In genomic region chr4:145097331-145097820, GRCh38 we compare ENCODE assay signal across 8 cellular contexts. TPM values are rescaled to one million over a fixed set of nuclear protein-coding genes. Genes with fewer than 3 reads are reported as not detected.
DNase-seq lines count a peak whose midpoint lies in the region; ATAC-seq, FAIRE-seq and TF ChIP-seq lines count a peak whose summit lies in the region.

No MANE protein-coding gene starts in this region.

- H3K4me1 ChIP-seq in K562 (replicated peaks in 1 of 2; ENCODE audit: control insufficient read depth in 2 of 2, insufficient read depth in 2 of 2, low read length in 2 of 2) (peaks cover 9 to 19% of the 10 kb centered on the region in 2 experiments; a peak in 3 of 5 replicates), lung (ENCODE audit: control insufficient read depth in 2 of 2, insufficient read depth in 2 of 2, low read length in 2 of 2) (peaks cover 2 to 23% of the 10 kb centered on the region in 2 donors)

- no peak for TF ChIP-seq CTCF in K562 (IDR thresholded peaks at IDR 0.05 in 2 of 3, conservative IDR thresholded peaks at IDR 0.05 in 1 of 3; ENCODE audit: insufficient read depth in 2 of 3, low read depth in 1 of 3, low read length in 3 of 3)
- no peak for TF ChIP-seq CTCF in lung (IDR thresholded peaks at IDR 0.05; ENCODE audit: control extremely low read depth, extremely low read depth)

- ATAC-seq in HG03280 (IDR thresholded peaks at IDR 0.05; ENCODE audit: unreplicated experiment), result peak; percentile 4
- no peak for ATAC-seq in K562
- no peak for ATAC-seq in lung (ENCODE audit: insufficient read depth, low FRiP score)

- POLR2A ChIA-PET in K562 (lab: Yijun Ruan, JAX), result interaction anchor here (0.6 to 2.2 kb wide), 8 partner anchors 11 to 607 kb away, joined by 3 to 10 read pairs (median 3); no protein-coding TSS in a partner anchor

- intact Hi-C loops in K562 (cut with micrococcal nuclease), result no loop called here

- H3K27me3 ChIP-seq in K562 (ENCODE audit: control insufficient read depth in 2 of 2, insufficient read depth in 2 of 2, low read length in 2 of 2), result no peaks in the 10 kb centered on the region
- H3K27me3 ChIP-seq in lung (ENCODE audit: control insufficient read depth, insufficient read depth), result no peaks in the 10 kb centered on the region

- CTCF ChIA-PET in K562 (lab: Yijun Ruan, JAX; ENCODE audit: low intra/inter-chr PET ratio), result no interaction called here

- no peak for TF ChIP-seq POLR2A in K562 (conservative IDR thresholded peaks at IDR 0.05)

- no peak for FAIRE-seq in K562 (lab: Jason Lieb, UNC)

- H3K4me3 ChIP-seq in K562, result peak overlapping the region; percentile 90
- peak overlapping the region; percentile 87 for H3K4me3 ChIP-seq in lung

- peaks cover 100% of the 10 kb centered on the region for H3K79me2 ChIP-seq in K562 (ENCODE audit: control insufficient read depth, insufficient read depth, low read length)

- peaks cover 64% of the 10 kb centered on the region for H3K36me3 ChIP-seq in K562 (ENCODE audit: control insufficient read depth, insufficient read depth, low read length)
- peaks cover 7 to 14% of the 10 kb centered on the region in 2 donors for H3K36me3 ChIP-seq in lung (ENCODE audit: control insufficient read depth in 2 of 2, insufficient read depth in 2 of 2, low read length in 2 of 2)

- H4K20me1 ChIP-seq in K562 (replicated peaks; ENCODE audit: control insufficient read depth, insufficient read depth, low read length), result peaks cover 14% of the 10 kb centered on the region; the same call in 1 of the 2 replicates

- 0% methylated on average over 10 of the region's 10 CpGs for WGBS in K562 (ENCODE audit: insufficient coverage, low coverage, missing lambda C conversion rate)
- 9% methylated on average over 10 of the region's 10 CpGs for WGBS in lung, 2 donors

- H3K4me2 ChIP-seq in K562 (ENCODE audit: insufficient read depth, low read length), result peak overlapping the region; percentile 99

- TSS peak; percentile 72 for BruUV-seq in K562 (replicated peaks; lab: Mats Ljungman, UMichigan)

- peak overlapping the region; percentile 100 for H2AFZ ChIP-seq in K562 (ENCODE audit: low read depth, low read length)

- H3K9me3 ChIP-seq in K562 (replicated peaks; ENCODE audit: control insufficient read depth, insufficient read depth, low read depth, low read length) (no peaks in the 10 kb centered on the region), lung (ENCODE audit: control insufficient read depth in 2 of 2, insufficient read depth in 1 of 2, low read length in 1 of 2) (no peaks in the 10 kb centered on the region)

- no peak for TF ChIP-seq RAD21 in K562 (CRISPR knock-in tag; conservative IDR thresholded peaks at IDR 0.05 in 1 of 2, IDR thresholded peaks at IDR 0.05 in 1 of 2)

- in situ Hi-C loops in K562 (cut with MboI), result no loop called here

- TF ChIP-seq EP300 in K562 (IDR thresholded peaks at IDR 0.05; ENCODE audit: low read length), result no peak

- H3K27ac ChIP-seq in K562 (ENCODE audit: extremely low read depth, low read depth, low read length), result peak overlapping the region; percentile 99
- H3K27ac ChIP-seq in lung (ENCODE audit: low read depth in 1 of 2, low read length in 1 of 2), result peak overlapping the region; percentile 78 to 98

- no peaks in the 10 kb centered on the region for H3K9me1 ChIP-seq in K562 (ENCODE audit: control insufficient read depth, insufficient read depth, low read length)

- peak overlapping the region; percentile 97 to 99 for H3K9ac ChIP-seq in K562 (ENCODE audit: insufficient read depth in 1 of 2, low read depth in 2 of 2, low read length in 2 of 2)

- DNase-seq in DMS 273 (lab: John Stamatoyannopoulos, UW; ENCODE audit: unreplicated experiment) (peak; percentile 35), DMS 273 treated with DMSO at 0.1 percent for 48 hours (lab: John Stamatoyannopoulos, UW) (no peak), K562 (ENCODE audit: extremely low read depth in 1 of 4, low spot score in 3 of 4) (no peak), lung (ENCODE audit: low spot score) (no peak), GOT3 (lab: John Stamatoyannopoulos, UW) (no peak)
- DNase-seq in activated CD4-positive, CD25-positive, alpha-beta regulatory T cell treated with anti-CD3 and anti-CD28 coated beads, Interleukin-2, amount 50 U/mL, for 72 hours, result no peak
- no peak for DNase-seq in stimulated activated CD4-positive, alpha-beta T cell treated with anti-CD3 and anti-CD28 coated beads, Interleukin-4, amount 100 ng/mL, for 1 hour

TF ChIP-seq in K562, 482 proteins besides CTCF, POLR2A, EP300 and RAD21:
- 0 out of 2 replicates have a peak, but pooled peaks have one; percentile 47 for TF ChIP-seq ATF6 (CRISPR knock-in tag; IDR thresholded peaks at IDR 0.05)
- TF ChIP-seq ZBTB33 (CRISPR knock-in tag; IDR thresholded peaks at IDR 0.05), result 0 out of 2 replicates have a peak, but pooled peaks have one; percentile 2
- no peak for TF ChIP-seq RCOR1 (IDR thresholded peaks at IDR 0.05; ENCODE audit: borderline replicate concordance in 1 of 2, low read depth in 2 of 2, low read length in 2 of 2)
TF ChIP-seq in K562: peak in this region for 2.

RNA-seq across cellular contexts. Expression of gene ANAPC10, which starts 0.6 kb away (rescaled TPM):
- total RNA-seq in K562 (2011; cell fraction: chromatin; rRNA removed; ENCODE audit: low replicate concordance), result 45.9 and 74.8 TPM in 2 replicates
- 22.8 and 29.7 TPM in 2 replicates for total RNA-seq in K562 (2011; cell fraction: nucleolus; rRNA removed)
- total RNA-seq in K562 (2011; cell fraction: nucleoplasm; rRNA removed), result 32.2 and 59.8 TPM in 2 replicates
- 33.3 and 38.6 TPM in 2 replicates for total RNA-seq in K562 (2014; rRNA removed)
- total RNA-seq in K562 (2014; rRNA removed; fragmentation: Illumina TruSeq; extraction: Trizol), result 60.3 and 65.0 TPM in 2 replicates
- 49.1 and 57.5 TPM in 2 replicates for total RNA-seq in K562 (2015; rRNA removed; fragmentation: Illumina TruSeq; extraction: Trizol)
- 31.0 and 36.0 TPM in 2 replicates for total RNA-seq in K562 (2021)
- polyA plus RNA-seq in K562 (2011; rRNA removed), result 61.9 and 70.9 TPM in 2 replicates
- 19.2 and 35.9 TPM in 2 replicates for polyA plus RNA-seq in K562 (2011; cell fraction: cytosol; rRNA removed)
- 13.3 and 22.0 TPM in 2 replicates for polyA plus RNA-seq in K562 (2011; cell fraction: nucleus; rRNA removed)
- polyA plus RNA-seq in K562 (2012), result 28.0 and 31.0 TPM in 2 replicates
- polyA plus RNA-seq in K562 (2014; fragmentation: Illumina TruSeq; extraction: Trizol), result 48.8 and 58.2 TPM in 2 replicates
- 10 to 100 TPM; 82.0 to 96.2 TPM for polyA plus RNA-seq in K562 (2014; fragmentation: Nextera tagmentation; extraction: Ambion mirVana)
- 59.6 and 64.4 TPM in 2 replicates for polyA plus RNA-seq in K562 (2014; rRNA removed)
- polyA minus RNA-seq in K562 (2011; rRNA and poly(A)+ RNA removed), result 52.6 and 65.6 TPM in 2 replicates
- 5.7 and 15.8 TPM in 2 replicates for polyA minus RNA-seq in K562 (2011; cell fraction: cytosol; rRNA and poly(A)+ RNA removed)
- polyA minus RNA-seq in K562 (2011; cell fraction: nucleus; rRNA and poly(A)+ RNA removed), result 23.2 and 40.0 TPM in 2 replicates
- total RNA-seq in lung, result 10 to 100 TPM; 17.8 to 53.7 TPM
- polyA plus RNA-seq in lung, result 10 to 100 TPM; 19.0 to 24.3 TPM

RNA-seq across cellular contexts. Expression of gene ABCE1, which starts 0.7 kb away (rescaled TPM):
- 96.4 and 181 TPM in 2 replicates for total RNA-seq in K562 (2011; cell fraction: chromatin; rRNA removed; ENCODE audit: low replicate concordance)
- 29.2 and 45.0 TPM in 2 replicates for total RNA-seq in K562 (2011; cell fraction: nucleolus; rRNA removed)
- 65.8 and 89.3 TPM in 2 replicates for total RNA-seq in K562 (2011; cell fraction: nucleoplasm; rRNA removed)
- total RNA-seq in K562 (2014; rRNA removed) (132 and 154 TPM in 2 replicates), K562 (2014; rRNA removed; fragmentation: Illumina TruSeq; extraction: Trizol) (256 and 276 TPM in 2 replicates), K562 (2015; rRNA removed; fragmentation: Illumina TruSeq; extraction: Trizol) (209 and 222 TPM in 2 replicates), K562 (2021) (147 and 156 TPM in 2 replicates), lung (10 to 100 TPM; 50.5 to 72.6 TPM)
- polyA plus RNA-seq in K562 (2011; rRNA removed) (143 and 238 TPM in 2 replicates), K562 (2014; fragmentation: Illumina TruSeq; extraction: Trizol) (210 and 238 TPM in 2 replicates), K562 (2014; fragmentation: Nextera tagmentation; extraction: Ambion mirVana) (100 to 1,000 TPM; 164 to 169 TPM), K562 (2014; rRNA removed) (134 and 142 TPM in 2 replicates), lung (10 to 100 TPM; 19.0 to 39.0 TPM)
- 81.5 and 109 TPM in 2 replicates for polyA plus RNA-seq in K562 (2011; cell fraction: cytosol; rRNA removed)
- polyA plus RNA-seq in K562 (2011; cell fraction: nucleus; rRNA removed), result 114 and 165 TPM in 2 replicates
- polyA plus RNA-seq in K562 (2012), result 72.6 and 143 TPM in 2 replicates
- 342 and 401 TPM in 2 replicates for polyA minus RNA-seq in K562 (2011; rRNA and poly(A)+ RNA removed)
- polyA minus RNA-seq in K562 (2011; cell fraction: cytosol; rRNA and poly(A)+ RNA removed), result 99.3 and 125 TPM in 2 replicates
- polyA minus RNA-seq in K562 (2011; cell fraction: nucleus; rRNA and poly(A)+ RNA removed), result 54.0 and 95.2 TPM in 2 replicates
